ENCODE assay signal across 9 cellular contexts in genomic region chr6:31128093-31128676, GRCh38. TPM values are rescaled to one million over a fixed set of nuclear protein-coding genes. Genes with fewer than 3 reads are reported as not detected.
A peak's percentile ranks its signal among the peaks of the same experiment; 100 is the strongest.
DNase-seq lines count a peak whose midpoint lies in the region; ATAC-seq and TF ChIP-seq lines count a peak whose summit lies in the region.
"Had no signal": no experiment of that assay in that cellular context is flagged by ENCODE, and none has a peak within 500 bp of the region (broad histone marks: within the 10 kb centered on the region; RNA-seq: fewer than 3 reads in every experiment).

No MANE protein-coding gene starts in this region.

- peak overlapping the region in 3 of 8 donors; percentile 35 to 80 (median 48) for H3K27ac Mint-ChIP-seq in CD8-positive, alpha-beta memory T cell
- H3K27ac Mint-ChIP-seq in activated naive CD4-positive, alpha-beta T cell treated with anti-CD3 and anti-CD28 coated beads for 36 hours = no peak overlapping the region

- H3K27ac ChIP-seq in CD8-positive, alpha-beta memory T cell (ENCODE audit: low read depth, low read length) = no peak overlapping the region
- H3K27ac ChIP-seq in HL-60 (replicated peaks) = no peak overlapping the region
- H3K27ac ChIP-seq in right atrium auricular region = no peak overlapping the region
- no peak overlapping the region for H3K27ac ChIP-seq in spleen

- H3K36me3 ChIP-seq in CD8-positive, alpha-beta memory T cell (ENCODE audit: insufficient read depth, low read length) = no peaks in the 10 kb centered on the region
- H3K36me3 ChIP-seq in right atrium auricular region = no peaks in the 10 kb centered on the region
- no peaks in the 10 kb centered on the region for H3K36me3 ChIP-seq in spleen

- no peak overlapping the region for H3K4me3 ChIP-seq in CD8-positive, alpha-beta memory T cell (ENCODE audit: low read length)
- H3K4me3 ChIP-seq in HL-60 (replicated peaks; ENCODE audit: insufficient read depth, low read length) (no peak overlapping the region), right atrium auricular region (no peak overlapping the region), spleen (no peak overlapping the region)

- TF ChIP-seq CTCF in HL-60 (IDR thresholded peaks at IDR 0.05; ENCODE audit: insufficient read depth, low read length) (peak; percentile 84), right atrium auricular region (IDR thresholded peaks at IDR 0.05) (peak; percentile 81 to 90), spleen (IDR thresholded peaks at IDR 0.05 in 8 of 11, conservative IDR thresholded peaks at IDR 0.05 in 3 of 11) (peak; percentile 29 to 89 (median 81))

- H3K4me1 Mint-ChIP-seq in CD8-positive, alpha-beta memory T cell = peaks cover 6 to 7% (median 6%) of the 10 kb centered on the region in 3 donors
- peaks cover 5% of the 10 kb centered on the region for H3K4me1 Mint-ChIP-seq in activated naive CD4-positive, alpha-beta T cell treated with anti-CD3 and anti-CD28 coated beads for 36 hours (ENCODE audit: low read depth)

- no peak for TF ChIP-seq POLR2A in spleen (IDR thresholded peaks at IDR 0.05)

- H3K9me3 ChIP-seq in CD8-positive, alpha-beta memory T cell (ENCODE audit: low read length) = no peaks in the 10 kb centered on the region
- H3K9me3 ChIP-seq in right atrium auricular region = no peaks in the 10 kb centered on the region
- no peaks in the 10 kb centered on the region for H3K9me3 ChIP-seq in spleen

- H3K4me1 ChIP-seq in CD8-positive, alpha-beta memory T cell (ENCODE audit: insufficient read depth, low read length) = no peaks in the 10 kb centered on the region
- H3K4me1 ChIP-seq in right atrium auricular region (peaks cover 0 to 29% of the 10 kb centered on the region in 2 donors), spleen (peaks cover 0 to 5% (median 0%) of the 10 kb centered on the region in 6 donors)

- intact Hi-C loops in activated naive CD4-positive, alpha-beta T cell treated with anti-CD3 and anti-CD28 coated beads for 36 hours (cut with micrococcal nuclease) = no loop called here
- intact Hi-C loops in spleen (cut with DNase I; ENCODE audit: low total_unique reads) = no loop called here

- no peaks in the 10 kb centered on the region for H3K9me3 Mint-ChIP-seq in CD8-positive, alpha-beta memory T cell
- no peaks in the 10 kb centered on the region for H3K9me3 Mint-ChIP-seq in activated naive CD4-positive, alpha-beta T cell treated with anti-CD3 and anti-CD28 coated beads for 36 hours

- peak; percentile 42 to 79 (median 62) for DNase-seq in CD8-positive, alpha-beta memory T cell
- DNase-seq in HL-60 (ENCODE audit: low read depth in 1 of 2, low spot score in 1 of 2) (peak; percentile 17 to 40), SK-N-DZ (ENCODE audit: low spot score) (peak; percentile 49), right atrium auricular region (ENCODE audit: low spot score) (peak; percentile 62), spleen (peak; percentile 82)
- peak; percentile 90 for DNase-seq in activated naive CD4-positive, alpha-beta T cell treated with anti-CD3 and anti-CD28 coated beads for 36 hours

- POLR2A ChIA-PET in CD8-positive, alpha-beta memory T cell (lab: Charles Lee) = no interaction called here

- H3K4me3 Mint-ChIP-seq in CD8-positive, alpha-beta memory T cell = no peak overlapping the region
- no peak overlapping the region for H3K4me3 Mint-ChIP-seq in activated naive CD4-positive, alpha-beta T cell treated with anti-CD3 and anti-CD28 coated beads for 36 hours

- WGBS in spleen, 5 donors = 5 to 12% (median 10%) methylated on average over 8 of the region's 8 CpGs

- H3K36me3 Mint-ChIP-seq in CD8-positive, alpha-beta memory T cell = no peaks in the 10 kb centered on the region
- no peaks in the 10 kb centered on the region for H3K36me3 Mint-ChIP-seq in activated naive CD4-positive, alpha-beta T cell treated with anti-CD3 and anti-CD28 coated beads for 36 hours (ENCODE audit: low read depth)

- peaks cover 5 to 9% of the 10 kb centered on the region in 2 donors for H3K27me3 Mint-ChIP-seq in CD8-positive, alpha-beta memory T cell
- no peaks in the 10 kb centered on the region for H3K27me3 Mint-ChIP-seq in activated naive CD4-positive, alpha-beta T cell treated with anti-CD3 and anti-CD28 coated beads for 36 hours (ENCODE audit: low read depth)

- CTCF ChIA-PET in CD8-positive, alpha-beta memory T cell (lab: Charles Lee) = interaction anchor here (0.8 to 2.1 kb wide), 10 partner anchors 9 to 215 kb away, joined by 3 to 10 read pairs (median 4); partner anchors contain the start of genes C6orf15, PSORS1C1, PSORS1C2 and VARS2
- CTCF ChIA-PET in activated naive CD4-positive, alpha-beta T cell treated with anti-CD3 and anti-CD28 coated beads for 36 hours (lab: Charles Lee) = interaction anchor here (0.6 to 1.9 kb wide), 17 partner anchors 9 to 248 kb away, joined by 3 to 10 read pairs (median 4); partner anchors contain the start of gene PSORS1C1

- ATAC-seq in HG03460 (IDR thresholded peaks at IDR 0.05; ENCODE audit: unreplicated experiment) (no peak), HG03378 (IDR thresholded peaks at IDR 0.05; ENCODE audit: unreplicated experiment) (no peak)

- peaks cover 4% of the 10 kb centered on the region for H3K27me3 ChIP-seq in CD8-positive, alpha-beta memory T cell (ENCODE audit: insufficient read depth, low read length, poor library complexity, severe bottlenecking)
- H3K27me3 ChIP-seq in HL-60 (ENCODE audit: insufficient read depth, poor library complexity, severe bottlenecking) (peaks cover 5% of the 10 kb centered on the region), right atrium auricular region (no peaks in the 10 kb centered on the region), spleen (replicated peaks in 1 of 7) (peaks cover 0 to 5% (median 0%) of the 10 kb centered on the region in 7 donors)

RNA-seq across cellular contexts. Expression of gene CDSN, which starts 7.9 kb away (rescaled TPM):
- not detected for total RNA-seq in CD8-positive, alpha-beta memory T cell
- not detected for polyA plus RNA-seq in CD8-positive, alpha-beta memory T cell
- not detected in 2 replicates for polyA plus RNA-seq in SK-N-DZ (2014; cell fraction: cytosol; rRNA removed)
- not detected in 2 replicates for polyA plus RNA-seq in SK-N-DZ (2014; cell fraction: nucleus; rRNA removed)
- not detected for total RNA-seq in activated naive CD4-positive, alpha-beta T cell treated with anti-CD3 and anti-CD28 coated beads for 36 hours
- total RNA-seq in right atrium auricular region (not detected), spleen (not detected)
- polyA plus RNA-seq in spleen = not detected
- total RNA-seq: subcutaneous adipose tissue had no signal

RNA-seq across cellular contexts. Expression of gene PSORS1C2, which starts 10.7 kb away (rescaled TPM):
- not detected for total RNA-seq in CD8-positive, alpha-beta memory T cell
- polyA plus RNA-seq in CD8-positive, alpha-beta memory T cell = not detected
- not detected in 2 replicates for polyA plus RNA-seq in SK-N-DZ (2014; cell fraction: cytosol; rRNA removed)
- polyA plus RNA-seq in SK-N-DZ (2014; cell fraction: nucleus; rRNA removed) = not detected in 2 replicates
- not detected for total RNA-seq in activated naive CD4-positive, alpha-beta T cell treated with anti-CD3 and anti-CD28 coated beads for 36 hours
- not detected for total RNA-seq in right atrium auricular region
- total RNA-seq in spleen = not detected
- not detected for polyA plus RNA-seq in spleen
- total RNA-seq: subcutaneous adipose tissue had no signal

RNA-seq across cellular contexts. Expression of gene PSORS1C1, which starts 13.6 kb away (rescaled TPM):
- not detected for total RNA-seq in CD8-positive, alpha-beta memory T cell
- polyA plus RNA-seq in CD8-positive, alpha-beta memory T cell = not detected
- polyA plus RNA-seq in SK-N-DZ (2014; cell fraction: cytosol; rRNA removed) = 0.16 TPM in 1 of 2 replicates, not detected in the other
- polyA plus RNA-seq in SK-N-DZ (2014; cell fraction: nucleus; rRNA removed) = not detected in 2 replicates
- total RNA-seq in activated naive CD4-positive, alpha-beta T cell treated with anti-CD3 and anti-CD28 coated beads for 36 hours = under 1 TPM; 0.29 to 0.40 TPM
- total RNA-seq in right atrium auricular region (1 to 10 TPM in 1 of 2 donors, under 1 TPM in 1; 0.33 to 1.5 TPM), spleen (1 to 10 TPM in 2 of 7 donors, under 1 TPM in 2, not detected in 3; 0.76 to 3.4 (median 1.1) TPM)
- under 1 TPM; 0.11 to 0.70 (median 0.21) TPM for polyA plus RNA-seq in spleen

RNA-seq across cellular contexts. Expression of gene C6orf15, which starts 15.8 kb away (rescaled TPM):
- not detected for total RNA-seq in CD8-positive, alpha-beta memory T cell
- polyA plus RNA-seq in CD8-positive, alpha-beta memory T cell = not detected
- not detected in 2 replicates for polyA plus RNA-seq in SK-N-DZ (2014; cell fraction: cytosol; rRNA removed)
- polyA plus RNA-seq in SK-N-DZ (2014; cell fraction: nucleus; rRNA removed) = not detected in 2 replicates
- total RNA-seq in activated naive CD4-positive, alpha-beta T cell treated with anti-CD3 and anti-CD28 coated beads for 36 hours = not detected
- total RNA-seq in right atrium auricular region = not detected
- total RNA-seq in spleen = not detected
- not detected for polyA plus RNA-seq in spleen
- total RNA-seq: subcutaneous adipose tissue had no signal

RNA-seq across cellular contexts. Expression of gene CCHCR1, which starts 29.4 kb away (rescaled TPM):
- 10 to 100 TPM; 45.9 to 46.1 TPM for total RNA-seq in CD8-positive, alpha-beta memory T cell
- polyA plus RNA-seq in CD8-positive, alpha-beta memory T cell = 7.4 TPM
- 12.4 and 17.8 TPM in 2 replicates for polyA plus RNA-seq in SK-N-DZ (2014; cell fraction: cytosol; rRNA removed)
- polyA plus RNA-seq in SK-N-DZ (2014; cell fraction: nucleus; rRNA removed) = 43.4 and 70.5 TPM in 2 replicates
- 10 to 100 TPM; 40.0 to 44.5 TPM for total RNA-seq in activated naive CD4-positive, alpha-beta T cell treated with anti-CD3 and anti-CD28 coated beads for 36 hours
- total RNA-seq in right atrium auricular region (1 to 10 TPM; 7.6 to 9.1 TPM), spleen (10 to 100 TPM in 6 of 7 donors, 1 to 10 TPM in 1; 7.7 to 22.5 (median 17.8) TPM)
- 10 to 100 TPM; 11.1 to 15.2 (median 11.7) TPM for polyA plus RNA-seq in spleen

Comparison
In these comparisons a context has a peak if more than half of its experiments do, and no peak if none do; other contexts are left out.
1. DNase-seq: peak in every context shown above with its lines; median percentile 90 in activated naive CD4-positive, alpha-beta T cell treated with anti-CD3 and anti-CD28 coated beads for 36 hours; 82 in spleen; 62 in CD8-positive, alpha-beta memory T cell; 62 in right atrium auricular region; 49 in SK-N-DZ; 28 in HL-60.